In genomic region chr17:76000016-76000754, GRCh38 we compare ENCODE assay signal across 8 cellular contexts. TPM values are rescaled to one million over a fixed set of nuclear protein-coding genes. Genes with fewer than 3 reads are reported as not detected.
DNase-seq lines count a peak whose midpoint lies in the region; ATAC-seq and TF ChIP-seq lines count a peak whose summit lies in the region.

No MANE protein-coding gene starts in this region.

- TF ChIP-seq POLR2A in esophagus muscularis mucosa (IDR thresholded peaks at IDR 0.05; ENCODE audit: low read depth): no peak
- TF ChIP-seq POLR2A in ovary (IDR thresholded peaks at IDR 0.05): no peak

- ATAC-seq in HG03175 (IDR thresholded peaks at IDR 0.05; ENCODE audit: unreplicated experiment): no peak

- 71% methylated on average over 31 of the region's 31 CpGs for WGBS in esophagus muscularis mucosa
- WGBS in ovary, 3 donors: 50 to 64% (median 62%) methylated on average over 29 to 31 of the region's 31 CpGs

- TF ChIP-seq EP300 in esophagus muscularis mucosa (IDR thresholded peaks at IDR 0.05) (no peak), ovary (IDR thresholded peaks at IDR 0.05) (no peak)

- peaks cover 0 to 23% (median 14%) of the 10 kb centered on the region in 4 donors for H3K36me3 ChIP-seq in esophagus muscularis mucosa
- H3K36me3 ChIP-seq in ovary: no peaks in the 10 kb centered on the region

- TF ChIP-seq CTCF in esophagus muscularis mucosa (IDR thresholded peaks at IDR 0.05) (peak; percentile 26 to 67 (median 30)), ovary (IDR thresholded peaks at IDR 0.05) (peak; percentile 23 to 35 (median 24))

- H3K27me3 ChIP-seq in esophagus muscularis mucosa (no peaks in the 10 kb centered on the region), ovary (no peaks in the 10 kb centered on the region)

- peak; percentile 61 for DNase-seq in DMS53 (lab: John Stamatoyannopoulos, UW)
- DNase-seq in DMS53 treated with DMSO at 0.1 percent for 48 hours (lab: John Stamatoyannopoulos, UW; ENCODE audit: unreplicated experiment): no peak
- peak; percentile 15 for DNase-seq in NCI-H345 treated with DMSO at 0.1 percent for 48 hours (lab: John Stamatoyannopoulos, UW; ENCODE audit: unreplicated experiment)
- peak; percentile 63 for DNase-seq in activated T-cell treated with anti-CD3 and anti-CD28 coated beads for 1 hour (ENCODE audit: low read depth)
- no peak for DNase-seq in esophagus muscularis mucosa (ENCODE audit: extremely low spot score)
- DNase-seq in ovary: peak in 2 of 5 donors; percentile 60 to 70
- no peak for DNase-seq in NCI-H1048 (lab: John Stamatoyannopoulos, UW)

- H3K4me3 ChIP-seq in esophagus muscularis mucosa: no peak overlapping the region
- H3K4me3 ChIP-seq in ovary: no peak overlapping the region

- H3K4me1 ChIP-seq in esophagus muscularis mucosa: peaks cover 0 to 9% (median 0%) of the 10 kb centered on the region in 4 donors
- H3K4me1 ChIP-seq in ovary (ENCODE audit: insufficient read depth): peaks cover 11% of the 10 kb centered on the region

- no peaks in the 10 kb centered on the region for H3K9me3 ChIP-seq in esophagus muscularis mucosa
- H3K9me3 ChIP-seq in ovary: no peaks in the 10 kb centered on the region

- H3K27ac ChIP-seq in esophagus muscularis mucosa (replicated peaks in 1 of 4) (no peak overlapping the region), ovary (no peak overlapping the region)

- intact Hi-C loops in esophagus muscularis mucosa (cut with DNase I) (no loop called here), ovary (cut with DNase I) (loop anchor here in 1 of 4 donors (5.0 kb wide), 1 partner anchor 88 kb away; no protein-coding TSS in a partner anchor)

RNA-seq across cellular contexts. Expression of gene CDK3, which starts 0.5 kb away (rescaled TPM):
- total RNA-seq in esophagus muscularis mucosa: 1 to 10 TPM in 2 of 4 donors, under 1 TPM in 1, not detected in 1; 0.65 to 2.2 (median 1.2) TPM
- total RNA-seq in ovary: 1 to 10 TPM; 1.3 to 8.5 (median 5.5) TPM
- 10 to 100 TPM in 1 of 2 donors, 1 to 10 TPM in 1; 3.6 to 10.8 TPM for polyA plus RNA-seq in ovary

RNA-seq across cellular contexts. Expression of gene TEN1, which starts 21.1 kb away (rescaled TPM):
- total RNA-seq in esophagus muscularis mucosa: 10 to 100 TPM in 3 of 4 donors, 1 to 10 TPM in 1; 4.6 to 11.3 (median 10.7) TPM
- total RNA-seq in ovary: 10 to 100 TPM in 5 of 7 donors, 1 to 10 TPM in 2; 7.4 to 16.3 (median 10.5) TPM
- 10 to 100 TPM in 1 of 2 donors, 1 to 10 TPM in 1; 6.1 to 18.1 TPM for polyA plus RNA-seq in ovary

RNA-seq across cellular contexts. Expression of gene ACOX1, which starts 21.2 kb away (rescaled TPM):
- total RNA-seq in esophagus muscularis mucosa: 10 to 100 TPM; 45.3 to 57.4 (median 48.9) TPM
- total RNA-seq in ovary: 10 to 100 TPM; 20.1 to 53.0 (median 41.1) TPM
- 10 to 100 TPM; 10.6 to 24.6 TPM for polyA plus RNA-seq in ovary

RNA-seq across cellular contexts. Expression of gene EVPL, which starts 26.9 kb away (rescaled TPM):
- 1 to 10 TPM in 2 of 4 donors, under 1 TPM in 2; 0.19 to 2.1 (median 1.1) TPM for total RNA-seq in esophagus muscularis mucosa
- 1 to 10 TPM in 5 of 7 donors, under 1 TPM in 2; 0.33 to 7.2 (median 1.0) TPM for total RNA-seq in ovary
- under 1 TPM; 0.15 TPM for polyA plus RNA-seq in ovary

RNA-seq across cellular contexts. Expression of gene FBF1, which starts 59.3 kb away (rescaled TPM):
- total RNA-seq in esophagus muscularis mucosa (10 to 100 TPM in 2 of 4 donors, 1 to 10 TPM in 2; 7.8 to 15.0 (median 10.4) TPM), ovary (10 to 100 TPM in 4 of 7 donors, 1 to 10 TPM in 3; 5.0 to 14.9 (median 11.2) TPM)
- 1 to 10 TPM; 3.0 to 7.8 TPM for polyA plus RNA-seq in ovary

Comparison
In these comparisons a context has a peak if more than half of its experiments do, and no peak if none do; other contexts are left out.
1. DNase-seq: peak in DMS53 (single experiment), NCI-H345 treated with DMSO at 0.1 percent for 48 hours (single experiment) and activated T-cell treated with anti-CD3 and anti-CD28 coated beads for 1 hour (single experiment); none in DMS53 treated with DMSO at 0.1 percent for 48 hours (single experiment), esophagus muscularis mucosa (single experiment) and NCI-H1048 (single experiment).